10 cellular contexts compared by ENCODE assay signal in genomic region chr19:47663911-47664771, GRCh38. TPM values are rescaled to one million over a fixed set of nuclear protein-coding genes. Genes with fewer than 3 reads are reported as not detected.
DNase-seq lines count a peak whose midpoint lies in the region; ATAC-seq and TF ChIP-seq lines count a peak whose summit lies in the region.
"Had no signal": no experiment of that assay in that cellular context is flagged by ENCODE, and none has a peak within 500 bp of the region (broad histone marks: within the 10 kb centered on the region; RNA-seq: fewer than 3 reads in every experiment).

No MANE protein-coding gene starts in this region.

- 40 to 64% methylated on average over 12 to 24 of the region's 24 CpGs for WGBS in testis, 2 donors

- intact Hi-C loops in testis (cut with DNase I; ENCODE audit: low total_unique reads) = no loop called here

- DNase-seq in left lobe of liver (ENCODE audit: low spot score) (peak; percentile 90), testis (peak; percentile 91), DMS 273 (lab: John Stamatoyannopoulos, UW; ENCODE audit: unreplicated experiment) (no peak), NCI-H82 treated with DMSO at 0.1 percent for 48 hours (lab: John Stamatoyannopoulos, UW; ENCODE audit: unreplicated experiment) (no peak)
- DNase-seq in activated CD4-positive, CD25-positive, alpha-beta regulatory T cell (lab: John Stamatoyannopoulos, UW) = no peak
- DNase-seq in effector memory CD8-positive, alpha-beta T cell = no peak

- no peaks in the 10 kb centered on the region for H3K27me3 Mint-ChIP-seq in brain
- no peaks in the 10 kb centered on the region for H3K27me3 Mint-ChIP-seq in effector memory CD8-positive, alpha-beta T cell
- H3K27me3 Mint-ChIP-seq: IgD-negative memory B cell, memory B cell had no signal

- H3K9me3 ChIP-seq in HUES48 (ENCODE audit: control insufficient read depth, insufficient read depth, low read length) (no peaks in the 10 kb centered on the region), testis (no peaks in the 10 kb centered on the region)

- H3K4me1 ChIP-seq in HUES48 (ENCODE audit: control insufficient read depth, insufficient read depth, low read length) (peaks cover 8% of the 10 kb centered on the region), testis (peaks cover 19% of the 10 kb centered on the region)

- H3K4me3 ChIP-seq in HUES48 (ENCODE audit: low read depth, low read length) (no peak overlapping the region), testis (no peak overlapping the region)

- peak overlapping the region in 4 of 5 experiments; percentile 85 to 91 (median 85) for H3K27ac Mint-ChIP-seq in brain
- no peak overlapping the region for H3K27ac Mint-ChIP-seq in effector memory CD8-positive, alpha-beta T cell
- H3K27ac Mint-ChIP-seq: memory B cell had no signal

- TF ChIP-seq CTCF in brain (conservative IDR thresholded peaks at IDR 0.05) (no peak), testis (IDR thresholded peaks at IDR 0.05) (no peak)

- H3K27ac ChIP-seq in HUES48 (ENCODE audit: low read depth, low read length) (peak overlapping the region; percentile 11), testis (peak overlapping the region; percentile 69 to 91)

- H3K4me1 Mint-ChIP-seq in brain = peaks cover 43% of the 10 kb centered on the region
- peaks cover 20 to 24% of the 10 kb centered on the region in 2 donors for H3K4me1 Mint-ChIP-seq in effector memory CD8-positive, alpha-beta T cell (ENCODE audit: low read depth in 2 of 2)

- peak; percentile 49 for ATAC-seq in left lobe of liver
- ATAC-seq in effector memory CD8-positive, alpha-beta T cell (replicated peaks) = no peak

- no peaks in the 10 kb centered on the region for H3K9me3 Mint-ChIP-seq in brain
- H3K9me3 Mint-ChIP-seq in effector memory CD8-positive, alpha-beta T cell = no peaks in the 10 kb centered on the region
- H3K9me3 Mint-ChIP-seq: IgD-negative memory B cell, memory B cell had no signal

- no peak for TF ChIP-seq POLR2A in testis (IDR thresholded peaks at IDR 0.05)

- H3K36me3 ChIP-seq in HUES48 (ENCODE audit: control insufficient read depth, insufficient read depth, low read length) (0 out of 2 replicates have a peak, but pooled peaks cover 8% of the 10 kb centered on the region), testis (ENCODE audit: low read depth, missing control alignments) (no peaks in the 10 kb centered on the region)

- H3K9ac ChIP-seq in HUES48 (ENCODE audit: low read depth, low read length) = no peak overlapping the region

- H3K4me3 Mint-ChIP-seq in brain = no peak overlapping the region
- no peak overlapping the region for H3K4me3 Mint-ChIP-seq in effector memory CD8-positive, alpha-beta T cell
- H3K4me3 Mint-ChIP-seq: IgD-negative memory B cell, memory B cell had no signal

- no peaks in the 10 kb centered on the region for H3K27me3 ChIP-seq in HUES48 (ENCODE audit: control insufficient read depth, insufficient read depth, low read length)
- no peaks in the 10 kb centered on the region for H3K27me3 ChIP-seq in testis

- H3K36me3 Mint-ChIP-seq in brain = peaks cover 52% of the 10 kb centered on the region
- peaks cover 15% of the 10 kb centered on the region for H3K36me3 Mint-ChIP-seq in effector memory CD8-positive, alpha-beta T cell (ENCODE audit: insufficient read depth)

RNA-seq across cellular contexts. Expression of gene EHD2, which starts 49.1 kb away (rescaled TPM):
- 21.0 TPM for polyA plus RNA-seq in brain (ENCODE audit: insufficient read depth, low read depth, low replicate concordance)
- 6.3 TPM for total RNA-seq in left lobe of liver
- total RNA-seq in testis = 10 to 100 TPM; 26.8 to 33.9 TPM
- 37.0 TPM for polyA plus RNA-seq in testis (ENCODE audit: insufficient read depth, low read depth, low replicate concordance)
- polyA plus RNA-seq: IgD-negative memory B cell had no signal

RNA-seq across cellular contexts. Expression of gene BICRA, which starts 55.2 kb away (rescaled TPM):
- polyA plus RNA-seq in brain (ENCODE audit: insufficient read depth, low read depth, low replicate concordance) = 15.7 TPM
- 6.7 TPM for total RNA-seq in left lobe of liver
- total RNA-seq in testis = 10 to 100 TPM; 13.5 to 19.2 TPM
- 9.2 TPM for polyA plus RNA-seq in testis (ENCODE audit: insufficient read depth, low read depth, low replicate concordance)

Comparison
In these comparisons a context has a peak if more than half of its experiments do, and no peak if none do; other contexts are left out.
1. H3K27ac Mint-ChIP-seq: peak in brain (4 of 5); none in effector memory CD8-positive, alpha-beta T cell (0 of 2).
2. DNase-seq: peak in left lobe of liver (single experiment) and testis (single experiment); none in activated CD4-positive, CD25-positive, alpha-beta regulatory T cell (0 of 4), effector memory CD8-positive, alpha-beta T cell (0 of 3), DMS 273 (single experiment) and NCI-H82 treated with DMSO at 0.1 percent for 48 hours (single experiment).